ENCODE assay signal across 8 cellular contexts in the genomic region with DNA sequence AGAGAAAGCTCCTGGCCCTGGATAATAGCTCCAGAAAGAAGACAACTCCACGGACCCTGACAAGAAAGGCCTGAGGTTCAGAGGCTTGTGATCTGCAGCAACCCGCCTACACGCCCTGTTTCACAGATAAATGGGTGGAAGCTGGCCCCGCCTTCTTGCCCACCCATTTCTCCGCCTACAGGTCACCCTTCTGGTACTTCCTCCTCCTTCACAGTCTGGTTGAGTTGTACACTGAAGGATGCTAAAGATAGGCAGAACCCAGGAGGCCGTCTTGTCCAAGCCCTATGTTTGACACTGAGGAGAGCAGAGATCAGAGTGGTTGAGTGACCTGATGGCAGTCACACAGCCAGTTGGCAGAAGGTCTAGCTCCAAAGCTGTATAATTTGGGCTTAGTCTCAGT. TPM values are rescaled to one million over a fixed set of nuclear protein-coding genes. Genes with fewer than 3 reads are reported as not detected.
DNase-seq lines count a peak whose midpoint lies in the region; ATAC-seq and TF ChIP-seq lines count a peak whose summit lies in the region.

No MANE protein-coding gene starts in this region.

- TF ChIP-seq POLR2A in GM18505 (IDR thresholded peaks at IDR 0.05; ENCODE audit: borderline replicate concordance, extremely low read depth, insufficient read depth, insufficient read length) (no peak), heart left ventricle (IDR thresholded peaks at IDR 0.05) (no peak), gastrocnemius medialis (IDR thresholded peaks at IDR 0.05) (no peak)

- H3K9me3 Mint-ChIP-seq in memory B cell: no peaks in the 10 kb centered on the region

- in situ Hi-C loops in gastrocnemius medialis (cut with MboI; ENCODE audit: low sequenced_read_pairs in 4 of 4): no loop called here

- peak overlapping the region; percentile 9 for H3K27ac Mint-ChIP-seq in memory B cell

- H3K4me3 ChIP-seq in heart left ventricle (no peak overlapping the region), gastrocnemius medialis (no peak overlapping the region)

- H3K4me3 Mint-ChIP-seq in memory B cell: no peak overlapping the region

- H3K36me3 ChIP-seq in heart left ventricle (no peaks in the 10 kb centered on the region), gastrocnemius medialis (no peaks in the 10 kb centered on the region)

- H3K27ac ChIP-seq in heart left ventricle: no peak overlapping the region
- H3K27ac ChIP-seq in gastrocnemius medialis: no peak overlapping the region

- no peak for TF ChIP-seq CTCF in heart left ventricle (IDR thresholded peaks at IDR 0.05)
- TF ChIP-seq CTCF in gastrocnemius medialis (IDR thresholded peaks at IDR 0.05 in 4 of 5, conservative IDR thresholded peaks at IDR 0.05 in 1 of 5): no peak

- H3K4me1 Mint-ChIP-seq in memory B cell: peaks cover 6% of the 10 kb centered on the region

- peak; percentile 33 to 37 for DNase-seq in activated CD4-positive, alpha-beta T cell treated with anti-CD3 and anti-CD28 coated beads for 24 hours (ENCODE audit: low read depth in 2 of 2)
- DNase-seq in memory B cell (ENCODE audit: low spot score in 2 of 2) (peak; percentile 46 to 54), heart left ventricle (no peak), gastrocnemius medialis (no peak), DMS79 (lab: John Stamatoyannopoulos, UW) (no peak), NCI-H1930 (lab: John Stamatoyannopoulos, UW) (no peak)

- H3K27me3 ChIP-seq in heart left ventricle: no peaks in the 10 kb centered on the region
- H3K27me3 ChIP-seq in gastrocnemius medialis: no peaks in the 10 kb centered on the region

- no peaks in the 10 kb centered on the region for H3K27me3 Mint-ChIP-seq in memory B cell

- H3K36me3 Mint-ChIP-seq in memory B cell: no peaks in the 10 kb centered on the region

- no peaks in the 10 kb centered on the region for H3K4me1 ChIP-seq in heart left ventricle
- no peaks in the 10 kb centered on the region for H3K4me1 ChIP-seq in gastrocnemius medialis

- 73 to 81% (median 74%) methylated on average over 6 of the region's 6 CpGs for WGBS in heart left ventricle, 4 donors

- no peaks in the 10 kb centered on the region for H3K9me3 ChIP-seq in heart left ventricle
- no peaks in the 10 kb centered on the region for H3K9me3 ChIP-seq in gastrocnemius medialis

- peak; percentile 53 for ATAC-seq in GM18505 (IDR thresholded peaks at IDR 0.05; ENCODE audit: unreplicated experiment)
- peak; percentile 75 for ATAC-seq in HG03025 (IDR thresholded peaks at IDR 0.05; ENCODE audit: low FRiP score, unreplicated experiment)
- ATAC-seq in memory B cell (ENCODE audit: low read depth): peak; percentile 99
- ATAC-seq in heart left ventricle: no peak
- ATAC-seq in gastrocnemius medialis: no peak

- intact Hi-C loops in heart left ventricle (cut with DNase I) (no loop called here), gastrocnemius medialis (cut with DNase I; ENCODE audit: low total_unique reads) (no loop called here)

RNA-seq across cellular contexts. Expression of a gene that starts 34.2 kb away (rescaled TPM):
- 1 to 10 TPM; 1.1 to 4.9 (median 2.0) TPM for total RNA-seq in heart left ventricle
- polyA plus RNA-seq in heart left ventricle: 1 to 10 TPM in 1 of 2 donors, under 1 TPM in 1; 0.29 to 1.8 TPM
- total RNA-seq in gastrocnemius medialis: 1 to 10 TPM in 2 of 4 donors, under 1 TPM in 2; 0.20 to 8.6 (median 1.1) TPM

Comparison
In these comparisons a context has a peak if more than half of its experiments do, and no peak if none do; other contexts are left out.
1. ATAC-seq: peak in GM18505 (single experiment), HG03025 (single experiment) and memory B cell (single experiment); none in heart left ventricle (0 of 4) and gastrocnemius medialis (0 of 2).
2. DNase-seq: peak in activated CD4-positive, alpha-beta T cell treated with anti-CD3 and anti-CD28 coated beads for 24 hours (2 of 2) and memory B cell (2 of 2); none in heart left ventricle (0 of 5), gastrocnemius medialis (0 of 2), DMS79 (single experiment) and NCI-H1930 (0 of 2).